In genomic region chr2:72077702-72078169, GRCh38 we compare ENCODE assay signal across 18 cellular contexts.
"Had no signal": no experiment of that assay in that cellular context is flagged by ENCODE, and none has a peak within 500 bp of the region (broad histone marks: within the 10 kb centered on the region; RNA-seq: fewer than 3 reads in every experiment).

No MANE protein-coding gene starts in this region.

- FAIRE-seq: keratinocyte had no signal

- H3K4me1 ChIP-seq: esophagus muscularis mucosa, gastroesophageal sphincter had no signal

- DNase-seq: effector memory CD8-positive, alpha-beta T cell; glutamatergic neuron; immature natural killer cell; left ventricle myocardium superior; naive thymus-derived CD8-positive, alpha-beta T cell; right cardiac atrium; stimulated activated CD4-positive, alpha-beta T cell treated with anti-CD3 and anti-CD28 coated beads, Interleukin-1b, Interleukin-23, amount 100 ng/mL, for 48 hours; stimulated activated CD4-positive, alpha-beta T cell treated with anti-CD3 and anti-CD28 coated beads, Interleukin-4, amount 100 ng/mL, for 24 hours; stimulated activated naive B cell treated with anti-CD40 and anti-IgM and Interleukin-4, amounts not matched to agents 10 μg/mL and 1 μg/mL and 100 μg/mL, for 72 hours; stimulated activated naive CD8-positive, alpha-beta T cell treated with anti-CD3 and anti-CD28 coated beads, Interleukin-15, amount 100 ng/mL, for 72 hours; trophoblast cell had no signal

- H3K4me2 ChIP-seq: smooth muscle cell had no signal

- H3K9me3 ChIP-seq: neutrophil had no signal

- H3K27me3 ChIP-seq: esophagus muscularis mucosa, neutrophil had no signal

- ATAC-seq: effector memory CD8-positive, alpha-beta T cell; gastroesophageal sphincter; left ventricle myocardium superior; naive thymus-derived CD8-positive, alpha-beta T cell; right cardiac atrium; stimulated activated naive B cell treated with anti-CD40 and anti-IgM and Interleukin-4, amounts not matched to agents 10 μg/mL and 1 μg/mL and 100 μg/mL, for 72 hours; stimulated activated naive CD8-positive, alpha-beta T cell treated with anti-CD3 and anti-CD28 coated beads, Interleukin-15, amount 100 ng/mL, for 72 hours had no signal

- H3K4me3 ChIP-seq: esophagus muscularis mucosa, gastroesophageal sphincter, smooth muscle cell, thoracic aorta had no signal

- H3K27ac ChIP-seq: epithelial cell of prostate, esophagus muscularis mucosa, gastroesophageal sphincter, neutrophil, thoracic aorta had no signal

- H3K36me3 ChIP-seq: esophagus muscularis mucosa, gastroesophageal sphincter, neutrophil, thoracic aorta had no signal
